ENCODE assay signal across 17 cellular contexts in the genomic region with DNA sequence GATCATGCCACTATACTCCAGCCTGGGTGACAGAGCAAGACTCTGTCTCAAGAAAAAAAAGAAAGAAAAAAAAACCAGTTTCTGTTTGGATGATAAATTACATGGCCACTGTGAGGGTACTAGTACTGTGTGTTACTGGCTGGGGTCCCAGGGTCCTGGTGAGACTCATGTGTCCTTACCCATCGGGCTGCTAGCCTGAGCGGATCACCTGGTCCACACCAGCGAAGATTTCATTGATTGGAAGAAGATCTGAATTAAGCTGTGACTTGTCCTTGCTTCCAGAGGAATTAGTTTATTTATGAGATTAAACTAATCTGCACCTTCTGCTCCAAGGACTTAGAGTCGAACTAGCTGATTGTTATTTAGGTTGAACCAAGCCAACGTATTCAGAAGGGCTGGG. TPM values are rescaled to one million over a fixed set of nuclear protein-coding genes. Genes with fewer than 3 reads are reported as not detected.
DNase-seq lines count a peak whose midpoint lies in the region; FAIRE-seq and TF ChIP-seq lines count a peak whose summit lies in the region.
"Had no signal": no experiment of that assay in that cellular context is flagged by ENCODE, and none has a peak within 500 bp of the region (broad histone marks: within the 10 kb centered on the region; RNA-seq: fewer than 3 reads in every experiment).

No MANE protein-coding gene starts in this region.

- POLR2A ChIA-PET in CD8-positive, alpha-beta memory T cell (lab: Charles Lee), result no interaction called here

- intact Hi-C loops in activated CD4-positive, alpha-beta T cell treated with anti-CD3 and anti-CD28 coated beads, Interleukin-2, amount 10 ng/mL, durations not matched to agents 24 days and 14 days (cut with micrococcal nuclease), result no loop called here

- peaks cover 7% of the 10 kb centered on the region for H3K9me3 Mint-ChIP-seq in activated naive CD8-positive, alpha-beta T cell treated with anti-CD3 and anti-CD28 coated beads for 36 hours
- H3K9me3 Mint-ChIP-seq in activated CD4-positive, alpha-beta T cell treated with anti-CD3 and anti-CD28 coated beads, Interleukin-2, amount 10 ng/mL, durations not matched to agents 24 days and 14 days, result no peaks in the 10 kb centered on the region
- peaks cover 10 to 16% (median 13%) of the 10 kb centered on the region in 5 donors for H3K9me3 Mint-ChIP-seq in CD8-positive, alpha-beta memory T cell
- H3K9me3 Mint-ChIP-seq: GM23338 had no signal

- H3K4me1 Mint-ChIP-seq in activated naive CD8-positive, alpha-beta T cell treated with anti-CD3 and anti-CD28 coated beads for 36 hours, result no peaks in the 10 kb centered on the region
- H3K4me1 Mint-ChIP-seq in activated CD4-positive, alpha-beta T cell treated with anti-CD3 and anti-CD28 coated beads, Interleukin-2, amount 10 ng/mL, durations not matched to agents 24 days and 14 days, result no peaks in the 10 kb centered on the region
- H3K4me1 Mint-ChIP-seq in CD8-positive, alpha-beta memory T cell, result no peaks in the 10 kb centered on the region
- H3K4me1 Mint-ChIP-seq: CD4-positive, alpha-beta memory T cell; GM23338 had no signal

- no peak overlapping the region for H3K27ac ChIP-seq in CD8-positive, alpha-beta memory T cell (ENCODE audit: low read depth, low read length)

- H3K4me1 ChIP-seq in CD8-positive, alpha-beta memory T cell (ENCODE audit: insufficient read depth, low read length), result no peaks in the 10 kb centered on the region
- H3K4me1 ChIP-seq: Caco-2 had no signal

- DNase-seq in D721Med (ENCODE audit: insufficient read length, low spot score) (peak; percentile 29), NCI-H82 (lab: John Stamatoyannopoulos, UW) (peak; percentile 96), ecto neural progenitor cell (ENCODE audit: low spot score) (peak; percentile 14)
- no peak for DNase-seq in activated naive CD8-positive, alpha-beta T cell treated with anti-CD3 and anti-CD28 coated beads for 36 hours
- DNase-seq in activated CD4-positive, alpha-beta T cell treated with anti-CD3 and anti-CD28 coated beads, Interleukin-2, amount 10 ng/mL, durations not matched to agents 24 days and 14 days, result no peak
- no peak for DNase-seq in CD8-positive, alpha-beta memory T cell
- DNase-seq: C1 segment of cervical spinal cord; Caco-2; CD4-positive, alpha-beta memory T cell; DMS53; DMS79 treated with DMSO at 0.1 percent for 48 hours; GF-D8; HCEC 1CT had no signal

- no peak overlapping the region for H3K27ac Mint-ChIP-seq in activated naive CD8-positive, alpha-beta T cell treated with anti-CD3 and anti-CD28 coated beads for 36 hours
- H3K27ac Mint-ChIP-seq in activated CD4-positive, alpha-beta T cell treated with anti-CD3 and anti-CD28 coated beads, Interleukin-2, amount 10 ng/mL, durations not matched to agents 24 days and 14 days, result no peak overlapping the region
- H3K27ac Mint-ChIP-seq in CD8-positive, alpha-beta memory T cell, result no peak overlapping the region
- H3K27ac Mint-ChIP-seq: CD4-positive, alpha-beta memory T cell; GM23338 had no signal

- CTCF ChIA-PET in CD8-positive, alpha-beta memory T cell (lab: Charles Lee), result interaction anchor here (1.5 kb wide), 1 partner anchor 9 kb away, joined by 6 read pairs; no protein-coding TSS in a partner anchor

- peak; percentile 96 for FAIRE-seq in D721Med (lab: Jason Lieb, UNC)
- FAIRE-seq: GM12891, GM18507, H54 had no signal

- H3K4me3 ChIP-seq in CD8-positive, alpha-beta memory T cell (ENCODE audit: low read length), result no peak overlapping the region
- H3K4me3 ChIP-seq: GM23338 had no signal

- peaks cover 5% of the 10 kb centered on the region for H3K27me3 Mint-ChIP-seq in activated naive CD8-positive, alpha-beta T cell treated with anti-CD3 and anti-CD28 coated beads for 36 hours
- peaks cover 2% of the 10 kb centered on the region for H3K27me3 Mint-ChIP-seq in activated CD4-positive, alpha-beta T cell treated with anti-CD3 and anti-CD28 coated beads, Interleukin-2, amount 10 ng/mL, durations not matched to agents 24 days and 14 days
- H3K27me3 Mint-ChIP-seq in CD8-positive, alpha-beta memory T cell, result peaks cover 8 to 37% of the 10 kb centered on the region in 2 donors

- no peaks in the 10 kb centered on the region for H3K36me3 Mint-ChIP-seq in activated naive CD8-positive, alpha-beta T cell treated with anti-CD3 and anti-CD28 coated beads for 36 hours
- H3K36me3 Mint-ChIP-seq in activated CD4-positive, alpha-beta T cell treated with anti-CD3 and anti-CD28 coated beads, Interleukin-2, amount 10 ng/mL, durations not matched to agents 24 days and 14 days (ENCODE audit: low read depth), result no peaks in the 10 kb centered on the region
- H3K36me3 Mint-ChIP-seq in CD8-positive, alpha-beta memory T cell, result peaks cover 0 to 7% (median 0%) of the 10 kb centered on the region in 3 donors
- H3K36me3 Mint-ChIP-seq: CD4-positive, alpha-beta memory T cell had no signal

- H3K27me3 ChIP-seq in CD8-positive, alpha-beta memory T cell (ENCODE audit: insufficient read depth, low read length, poor library complexity, severe bottlenecking), result no peaks in the 10 kb centered on the region

- no peaks in the 10 kb centered on the region for H3K9me3 ChIP-seq in CD8-positive, alpha-beta memory T cell (ENCODE audit: low read length)
- H3K9me3 ChIP-seq: Caco-2 had no signal

- H3K4me3 Mint-ChIP-seq in activated naive CD8-positive, alpha-beta T cell treated with anti-CD3 and anti-CD28 coated beads for 36 hours, result no peak overlapping the region
- H3K4me3 Mint-ChIP-seq in activated CD4-positive, alpha-beta T cell treated with anti-CD3 and anti-CD28 coated beads, Interleukin-2, amount 10 ng/mL, durations not matched to agents 24 days and 14 days, result no peak overlapping the region
- H3K4me3 Mint-ChIP-seq in CD8-positive, alpha-beta memory T cell, result no peak overlapping the region
- H3K4me3 Mint-ChIP-seq: CD4-positive, alpha-beta memory T cell; GM23338 had no signal

- H3K36me3 ChIP-seq in CD8-positive, alpha-beta memory T cell (ENCODE audit: insufficient read depth, low read length), result no peaks in the 10 kb centered on the region

- no peak for TF ChIP-seq CTCF in D721Med (IDR thresholded peaks at IDR 0.05; ENCODE audit: insufficient read depth, missing control alignments)

RNA-seq across cellular contexts. Expression of gene BAMBI, which starts 40.0 kb away (rescaled TPM):
- total RNA-seq in activated naive CD8-positive, alpha-beta T cell treated with anti-CD3 and anti-CD28 coated beads for 36 hours, result under 1 TPM; 0.44 to 0.68 TPM
- total RNA-seq in activated CD4-positive, alpha-beta T cell treated with anti-CD3 and anti-CD28 coated beads, Interleukin-2, amount 10 ng/mL, durations not matched to agents 24 days and 14 days, result 0.31 and 0.44 TPM in 2 replicates
- 1 to 10 TPM; 1.4 to 1.7 TPM for total RNA-seq in CD8-positive, alpha-beta memory T cell
- 0.56 TPM for polyA plus RNA-seq in CD8-positive, alpha-beta memory T cell

Comparison
In these comparisons a context has a peak if more than half of its experiments do, and no peak if none do; other contexts are left out.
1. DNase-seq: peak in D721Med (single experiment), NCI-H82 (single experiment) and ecto neural progenitor cell (single experiment); none in activated naive CD8-positive, alpha-beta T cell treated with anti-CD3 and anti-CD28 coated beads for 36 hours (single experiment), activated CD4-positive, alpha-beta T cell treated with anti-CD3 and anti-CD28 coated beads, Interleukin-2, amount 10 ng/mL, durations not matched to agents 24 days and 14 days (single experiment) and CD8-positive, alpha-beta memory T cell (0 of 5).